ENCODE assay signal across 10 cellular contexts in the genomic region with DNA sequence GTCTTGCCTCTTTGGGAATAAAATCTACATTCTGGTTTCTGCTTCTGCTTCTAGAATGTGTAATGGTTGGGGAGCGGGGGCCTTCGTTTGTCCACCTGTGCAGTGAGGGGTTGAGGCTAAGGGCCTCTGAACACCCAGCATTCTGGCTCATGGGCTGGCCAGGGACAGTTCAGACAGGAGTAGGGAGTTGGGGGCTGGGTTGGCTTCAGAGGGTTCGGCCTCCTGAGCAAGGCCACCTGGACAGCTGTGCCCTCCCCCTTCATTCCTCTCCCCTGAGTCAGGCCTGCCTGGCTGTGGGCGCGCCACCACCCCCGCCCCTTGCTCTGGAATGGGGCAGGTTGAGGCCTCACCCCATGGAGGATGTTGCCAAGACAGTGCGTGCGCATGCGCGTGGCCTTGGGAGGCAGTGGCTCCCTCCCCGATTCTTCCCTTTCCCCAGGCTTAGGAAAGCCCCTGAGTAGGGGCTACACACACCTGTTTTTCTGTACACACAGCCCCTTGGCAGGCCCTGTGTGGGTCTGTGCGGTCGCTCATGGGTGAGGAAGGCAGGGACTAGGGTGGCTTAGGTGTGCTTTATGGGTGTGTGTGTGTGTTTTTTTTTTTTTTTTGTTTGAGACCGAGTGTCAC. TPM values are rescaled to one million over a fixed set of nuclear protein-coding genes. Genes with fewer than 3 reads are reported as not detected.
A peak's percentile ranks its signal among the peaks of the same experiment; 100 is the strongest.
DNase-seq lines count a peak whose midpoint lies in the region; ATAC-seq and TF ChIP-seq lines count a peak whose summit lies in the region.
"Had no signal": no experiment of that assay in that cellular context is flagged by ENCODE, and none has a peak within 500 bp of the region (broad histone marks: within the 10 kb centered on the region; RNA-seq: fewer than 3 reads in every experiment).

No MANE protein-coding gene starts in this region.

- H3K4me3 ChIP-seq in mammary epithelial cell (replicated peaks in 1 of 3; ENCODE audit: insufficient read depth in 1 of 3, low read depth in 2 of 3, low read length in 3 of 3) (peak overlapping the region; percentile 0 to 29 (median 12)), lower lobe of right lung (peak overlapping the region; percentile 26)

- TF ChIP-seq CTCF in 22Rv1 (IDR thresholded peaks at IDR 0.05) (no peak), mammary epithelial cell (conservative IDR thresholded peaks at IDR 0.05 in 1 of 2, IDR thresholded peaks at IDR 0.05 in 1 of 2; ENCODE audit: extremely low read depth in 1 of 2, insufficient read depth in 1 of 2, low read depth in 1 of 2, low read length in 2 of 2) (no peak), lower lobe of right lung (IDR thresholded peaks at IDR 0.05) (no peak)

- peaks cover 3% of the 10 kb centered on the region for H3K36me3 ChIP-seq in mammary epithelial cell (ENCODE audit: insufficient read depth, low read length)
- peaks cover 6% of the 10 kb centered on the region for H3K36me3 ChIP-seq in lower lobe of right lung

- no peaks in the 10 kb centered on the region for H3K9me3 ChIP-seq in mammary epithelial cell (replicated peaks; ENCODE audit: insufficient read depth, low read length)
- no peaks in the 10 kb centered on the region for H3K9me3 ChIP-seq in lower lobe of right lung

- H3K79me2 ChIP-seq in mammary epithelial cell (ENCODE audit: insufficient read depth, low read length), result peaks cover 67% of the 10 kb centered on the region

- dilution Hi-C loops in mammary epithelial cell (cut with HindIII; ENCODE audit: low sequenced_read_pairs), result no loop called here

- H4K20me1 ChIP-seq in mammary epithelial cell (ENCODE audit: insufficient read depth, low read length), result no peaks in the 10 kb centered on the region

- peaks cover 67% of the 10 kb centered on the region for H3K4me1 ChIP-seq in mammary epithelial cell (ENCODE audit: insufficient read depth, low read length)
- peaks cover 53% of the 10 kb centered on the region for H3K4me1 ChIP-seq in lower lobe of right lung

- ATAC-seq in lower lobe of right lung (peak; percentile 92 to 96), GM21515 (IDR thresholded peaks at IDR 0.05; ENCODE audit: unreplicated experiment) (no peak), HG03039 (IDR thresholded peaks at IDR 0.05; ENCODE audit: unreplicated experiment) (no peak), GM18861 (IDR thresholded peaks at IDR 0.05; ENCODE audit: unreplicated experiment) (no peak)

- in situ Hi-C loops in mammary epithelial cell (cut with MboI; ENCODE audit: low sequenced_read_pairs in 2 of 2), result loop anchor here in 1 of 2 donors (5.0 kb wide), 1 partner anchor 43 kb away; no protein-coding TSS in a partner anchor

- H3K9ac ChIP-seq in mammary epithelial cell (ENCODE audit: insufficient read depth, low read length), result peak overlapping the region; percentile 84

- intact Hi-C loops in mammary epithelial cell (cut with micrococcal nuclease), result loop anchor here (1.0 to 2.0 kb wide), 4 partner anchors 17 to 43 kb away; no protein-coding TSS in a partner anchor
- intact Hi-C loops in lower lobe of right lung (cut with DNase I), result no loop called here

- peak overlapping the region; percentile 75 for H3K4me2 ChIP-seq in mammary epithelial cell (ENCODE audit: insufficient read depth, low read depth, low read length)

- H3K27me3 ChIP-seq in mammary epithelial cell (ENCODE audit: insufficient read depth, low read length), result no peaks in the 10 kb centered on the region
- no peaks in the 10 kb centered on the region for H3K27me3 ChIP-seq in lower lobe of right lung (ENCODE audit: low read depth)

- H3K27ac ChIP-seq in 22Rv1, result peak overlapping the region; percentile 77
- peak overlapping the region; percentile 98 for H3K27ac ChIP-seq in mammary epithelial cell (ENCODE audit: insufficient read depth, low read depth, low read length)
- peak overlapping the region; percentile 88 for H3K27ac ChIP-seq in lower lobe of right lung

- 0% methylated on average over 5 of the region's 14 CpGs for WGBS in mammary epithelial cell (ENCODE audit: low coverage, missing lambda C conversion rate)

- TSS peak; percentile 36 for BruUV-seq in mammary epithelial cell (replicated peaks; lab: Mats Ljungman, UMichigan)

- H2AFZ ChIP-seq in mammary epithelial cell (ENCODE audit: low read depth, low read length), result peak overlapping the region; percentile 23

- CTCF ChIA-PET in mammary epithelial cell (lab: Charles Lee; ENCODE audit: low non-redundant PET), result no interaction called here

- DNase-seq in HT-29 (ENCODE audit: low spot score) (peak; percentile 99), mammary epithelial cell (peak; percentile 97), lower lobe of right lung (peak; percentile 96), nucleus accumbens (lab: John Stamatoyannopoulos, UW) (no peak)
- DNase-seq: caudate nucleus, OCI-M1 had no signal

RNA-seq across cellular contexts. Expression of gene YARS1, which starts 57.0 kb away (rescaled TPM):
- 148 and 154 TPM in 2 replicates for total RNA-seq in HT-29 (2014; rRNA removed; shearing (Covaris generic))
- total RNA-seq in mammary epithelial cell (100 to 1,000 TPM; 165 to 219 TPM), lower lobe of right lung (96.7 TPM)
- polyA plus RNA-seq in mammary epithelial cell, result 92.6 TPM
- 346 TPM for polyA minus RNA-seq in mammary epithelial cell

RNA-seq across cellular contexts. Expression of gene S100PBP, which starts 57.3 kb away (rescaled TPM):
- total RNA-seq in HT-29 (2014; rRNA removed; shearing (Covaris generic)), result 7.4 and 7.9 TPM in 2 replicates
- total RNA-seq in mammary epithelial cell, result 10 to 100 TPM; 31.2 to 41.7 TPM
- 12.4 TPM for polyA plus RNA-seq in mammary epithelial cell
- polyA minus RNA-seq in mammary epithelial cell, result 42.7 TPM
- 37.5 TPM for total RNA-seq in lower lobe of right lung

RNA-seq across cellular contexts. Expression of gene SYNC, which starts 57.5 kb away (rescaled TPM):
- 0.65 and 0.76 TPM in 2 replicates for total RNA-seq in HT-29 (2014; rRNA removed; shearing (Covaris generic))
- 10 to 100 TPM in 1 of 2 donors, 1 to 10 TPM in 1; 9.2 to 60.0 TPM for total RNA-seq in mammary epithelial cell
- polyA plus RNA-seq in mammary epithelial cell, result 7.6 TPM
- 7.9 TPM for polyA minus RNA-seq in mammary epithelial cell
- 14.5 TPM for total RNA-seq in lower lobe of right lung

Comparison
In these comparisons a context has a peak if more than half of its experiments do, and no peak if none do; other contexts are left out.
1. DNase-seq: peak in HT-29 (single experiment), mammary epithelial cell (single experiment) and lower lobe of right lung (single experiment); none in nucleus accumbens (0 of 56).
2. ATAC-seq: peak in lower lobe of right lung (2 of 2); none in GM21515 (single experiment), HG03039 (single experiment) and GM18861 (single experiment).
3. Peak in every context shown above with its lines, with median percentiles within 50 percentile points of each other: H3K27ac ChIP-seq.